Comparison of ENCODE assay signal across 1 cellular context in the genomic region with DNA sequence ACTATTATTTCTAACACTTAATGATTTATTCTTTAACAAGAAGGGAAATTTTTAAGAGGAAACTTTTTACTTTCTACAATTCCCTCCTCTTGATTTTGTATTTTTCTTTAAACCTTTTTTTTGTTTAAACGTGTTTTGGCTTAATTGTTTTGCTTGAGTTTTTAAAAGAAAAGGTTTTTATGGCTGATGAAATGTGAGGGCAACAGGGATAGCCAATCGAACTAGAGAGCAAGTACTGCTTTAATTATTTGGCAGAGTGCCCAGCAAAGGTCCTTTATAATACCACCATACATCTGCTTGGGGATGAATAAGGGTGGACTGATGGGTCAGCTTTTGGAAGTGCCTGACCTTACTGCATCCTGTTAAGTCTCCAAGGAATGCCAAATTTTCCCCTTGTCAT.
TF ChIP-seq lines count a peak whose summit lies in the region.

No MANE protein-coding gene starts in this region.

TF ChIP-seq in H1, 55 proteins besides CTCF, POLR2A, EP300 and RAD21:
- no peak for TF ChIP-seq CHD1 (IDR thresholded peaks at IDR 0.05; ENCODE audit: low read depth, low read length)
- TF ChIP-seq FOSL1 (IDR thresholded peaks at IDR 0.05; ENCODE audit: insufficient read depth, low read depth, low read length): no peak
- TF ChIP-seq RFX5 (IDR thresholded peaks at IDR 0.05; ENCODE audit: borderline replicate concordance, low read depth, low read length): no peak
- no peak for TF ChIP-seq ASH2L (IDR thresholded peaks at IDR 0.05; ENCODE audit: low read length)
- no peak for TF ChIP-seq GTF2F1 (IDR thresholded peaks at IDR 0.05; ENCODE audit: borderline replicate concordance, low read depth, low read length)
- TF ChIP-seq, protein P1, sequence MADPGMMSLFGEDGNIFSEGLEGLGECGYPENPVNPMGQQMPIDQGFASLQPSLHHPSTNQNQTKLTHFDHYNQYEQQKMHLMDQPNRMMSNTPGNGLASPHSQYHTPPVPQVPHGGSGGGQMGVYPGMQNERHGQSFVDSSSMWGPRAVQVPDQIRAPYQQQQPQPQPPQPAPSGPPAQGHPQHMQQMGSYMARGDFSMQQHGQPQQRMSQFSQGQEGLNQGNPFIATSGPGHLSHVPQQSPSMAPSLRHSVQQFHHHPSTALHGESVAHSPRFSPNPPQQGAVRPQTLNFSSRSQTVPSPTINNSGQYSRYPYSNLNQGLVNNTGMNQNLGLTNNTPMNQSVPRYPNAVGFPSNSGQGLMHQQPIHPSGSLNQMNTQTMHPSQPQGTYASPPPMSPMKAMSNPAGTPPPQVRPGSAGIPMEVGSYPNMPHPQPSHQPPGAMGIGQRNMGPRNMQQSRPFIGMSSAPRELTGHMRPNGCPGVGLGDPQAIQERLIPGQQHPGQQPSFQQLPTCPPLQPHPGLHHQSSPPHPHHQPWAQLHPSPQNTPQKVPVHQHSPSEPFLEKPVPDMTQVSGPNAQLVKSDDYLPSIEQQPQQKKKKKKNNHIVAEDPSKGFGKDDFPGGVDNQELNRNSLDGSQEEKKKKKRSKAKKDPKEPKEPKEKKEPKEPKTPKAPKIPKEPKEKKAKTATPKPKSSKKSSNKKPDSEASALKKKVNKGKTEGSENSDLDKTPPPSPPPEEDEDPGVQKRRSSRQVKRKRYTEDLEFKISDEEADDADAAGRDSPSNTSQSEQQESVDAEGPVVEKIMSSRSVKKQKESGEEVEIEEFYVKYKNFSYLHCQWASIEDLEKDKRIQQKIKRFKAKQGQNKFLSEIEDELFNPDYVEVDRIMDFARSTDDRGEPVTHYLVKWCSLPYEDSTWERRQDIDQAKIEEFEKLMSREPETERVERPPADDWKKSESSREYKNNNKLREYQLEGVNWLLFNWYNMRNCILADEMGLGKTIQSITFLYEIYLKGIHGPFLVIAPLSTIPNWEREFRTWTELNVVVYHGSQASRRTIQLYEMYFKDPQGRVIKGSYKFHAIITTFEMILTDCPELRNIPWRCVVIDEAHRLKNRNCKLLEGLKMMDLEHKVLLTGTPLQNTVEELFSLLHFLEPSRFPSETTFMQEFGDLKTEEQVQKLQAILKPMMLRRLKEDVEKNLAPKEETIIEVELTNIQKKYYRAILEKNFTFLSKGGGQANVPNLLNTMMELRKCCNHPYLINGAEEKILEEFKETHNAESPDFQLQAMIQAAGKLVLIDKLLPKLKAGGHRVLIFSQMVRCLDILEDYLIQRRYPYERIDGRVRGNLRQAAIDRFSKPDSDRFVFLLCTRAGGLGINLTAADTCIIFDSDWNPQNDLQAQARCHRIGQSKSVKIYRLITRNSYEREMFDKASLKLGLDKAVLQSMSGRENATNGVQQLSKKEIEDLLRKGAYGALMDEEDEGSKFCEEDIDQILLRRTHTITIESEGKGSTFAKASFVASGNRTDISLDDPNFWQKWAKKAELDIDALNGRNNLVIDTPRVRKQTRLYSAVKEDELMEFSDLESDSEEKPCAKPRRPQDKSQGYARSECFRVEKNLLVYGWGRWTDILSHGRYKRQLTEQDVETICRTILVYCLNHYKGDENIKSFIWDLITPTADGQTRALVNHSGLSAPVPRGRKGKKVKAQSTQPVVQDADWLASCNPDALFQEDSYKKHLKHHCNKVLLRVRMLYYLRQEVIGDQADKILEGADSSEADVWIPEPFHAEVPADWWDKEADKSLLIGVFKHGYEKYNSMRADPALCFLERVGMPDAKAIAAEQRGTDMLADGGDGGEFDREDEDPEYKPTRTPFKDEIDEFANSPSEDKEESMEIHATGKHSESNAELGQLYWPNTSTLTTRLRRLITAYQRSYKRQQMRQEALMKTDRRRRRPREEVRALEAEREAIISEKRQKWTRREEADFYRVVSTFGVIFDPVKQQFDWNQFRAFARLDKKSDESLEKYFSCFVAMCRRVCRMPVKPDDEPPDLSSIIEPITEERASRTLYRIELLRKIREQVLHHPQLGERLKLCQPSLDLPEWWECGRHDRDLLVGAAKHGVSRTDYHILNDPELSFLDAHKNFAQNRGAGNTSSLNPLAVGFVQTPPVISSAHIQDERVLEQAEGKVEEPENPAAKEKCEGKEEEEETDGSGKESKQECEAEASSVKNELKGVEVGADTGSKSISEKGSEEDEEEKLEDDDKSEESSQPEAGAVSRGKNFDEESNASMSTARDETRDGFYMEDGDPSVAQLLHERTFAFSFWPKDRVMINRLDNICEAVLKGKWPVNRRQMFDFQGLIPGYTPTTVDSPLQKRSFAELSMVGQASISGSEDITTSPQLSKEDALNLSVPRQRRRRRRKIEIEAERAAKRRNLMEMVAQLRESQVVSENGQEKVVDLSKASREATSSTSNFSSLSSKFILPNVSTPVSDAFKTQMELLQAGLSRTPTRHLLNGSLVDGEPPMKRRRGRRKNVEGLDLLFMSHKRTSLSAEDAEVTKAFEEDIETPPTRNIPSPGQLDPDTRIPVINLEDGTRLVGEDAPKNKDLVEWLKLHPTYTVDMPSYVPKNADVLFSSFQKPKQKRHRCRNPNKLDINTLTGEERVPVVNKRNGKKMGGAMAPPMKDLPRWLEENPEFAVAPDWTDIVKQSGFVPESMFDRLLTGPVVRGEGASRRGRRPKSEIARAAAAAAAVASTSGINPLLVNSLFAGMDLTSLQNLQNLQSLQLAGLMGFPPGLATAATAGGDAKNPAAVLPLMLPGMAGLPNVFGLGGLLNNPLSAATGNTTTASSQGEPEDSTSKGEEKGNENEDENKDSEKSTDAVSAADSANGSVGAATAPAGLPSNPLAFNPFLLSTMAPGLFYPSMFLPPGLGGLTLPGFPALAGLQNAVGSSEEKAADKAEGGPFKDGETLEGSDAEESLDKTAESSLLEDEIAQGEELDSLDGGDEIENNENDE (IDR thresholded peaks at IDR 0.05; ENCODE audit: insufficient replicate concordance, low read length): no peak
- TF ChIP-seq RNF2 (IDR thresholded peaks at IDR 0.05; ENCODE audit: borderline replicate concordance, low read depth, low read length, missing control alignments, poor library complexity, severe bottlenecking): no peak
- no peak for TF ChIP-seq CBX8 (IDR thresholded peaks at IDR 0.05; ENCODE audit: borderline replicate concordance, low read depth, low read length)
- no peak for TF ChIP-seq HDAC2 (IDR thresholded peaks at IDR 0.05; ENCODE audit: borderline replicate concordance in 1 of 2, low read depth in 2 of 2, low read length in 2 of 2)
- no peak for TF ChIP-seq EGR1 (IDR thresholded peaks at IDR 0.05; ENCODE audit: borderline replicate concordance, low read depth, low read length)
- TF ChIP-seq, protein P2, sequence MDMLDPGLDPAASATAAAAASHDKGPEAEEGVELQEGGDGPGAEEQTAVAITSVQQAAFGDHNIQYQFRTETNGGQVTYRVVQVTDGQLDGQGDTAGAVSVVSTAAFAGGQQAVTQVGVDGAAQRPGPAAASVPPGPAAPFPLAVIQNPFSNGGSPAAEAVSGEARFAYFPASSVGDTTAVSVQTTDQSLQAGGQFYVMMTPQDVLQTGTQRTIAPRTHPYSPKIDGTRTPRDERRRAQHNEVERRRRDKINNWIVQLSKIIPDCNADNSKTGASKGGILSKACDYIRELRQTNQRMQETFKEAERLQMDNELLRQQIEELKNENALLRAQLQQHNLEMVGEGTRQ (IDR thresholded peaks at IDR 0.05; ENCODE audit: low read length): no peak
- TF ChIP-seq TEAD4 (IDR thresholded peaks at IDR 0.05; ENCODE audit: low read depth, low read length): no peak
